11 cellular contexts compared by ENCODE assay signal in genomic region chrX:118627084-118627758, GRCh38.
DNase-seq lines count a peak whose midpoint lies in the region; ATAC-seq, FAIRE-seq and TF ChIP-seq lines count a peak whose summit lies in the region.
"Had no signal": no experiment of that assay in that cellular context is flagged by ENCODE, and none has a peak within 500 bp of the region (broad histone marks: within the 10 kb centered on the region; RNA-seq: fewer than 3 reads in every experiment).

No MANE protein-coding gene starts in this region.

- H3K9me1 ChIP-seq in keratinocyte (ENCODE audit: control insufficient read depth, extremely low read depth, insufficient read depth, low read length) = no peaks in the 10 kb centered on the region

- dilution Hi-C loops in keratinocyte (cut with MboI; ENCODE audit: extremely low pct_ligation_motif_present, low sequenced_read_pairs) = loop anchor here (25.0 kb wide), 1 partner anchor 185 kb away; the partner anchor contains the start of gene ZCCHC12

- H3K4me1 ChIP-seq in keratinocyte (ENCODE audit: control insufficient read depth, extremely low read depth, insufficient read depth, low read length) = no peaks in the 10 kb centered on the region
- H3K4me1 ChIP-seq: left lung had no signal

- no peak overlapping the region for H3K4me3 ChIP-seq in keratinocyte (ENCODE audit: control insufficient read depth in 2 of 3, extremely low read depth in 1 of 3, insufficient read depth in 2 of 3, low read depth in 1 of 3, low read length in 3 of 3)
- H3K4me3 ChIP-seq: left lung had no signal

- H3K9ac ChIP-seq in keratinocyte (ENCODE audit: control insufficient read depth, extremely low read depth, insufficient read depth, low read length) = no peak overlapping the region

- H3K36me3 Mint-ChIP-seq in activated CD4-positive, alpha-beta memory T cell treated with anti-CD3 and anti-CD28 coated beads, Interleukin-2, amount 10 ng/mL, durations not matched to agents 7 days and 5 days (ENCODE audit: low read depth) = peaks cover 23% of the 10 kb centered on the region

- H3K36me3 ChIP-seq in keratinocyte (ENCODE audit: control insufficient read depth in 2 of 2, extremely low read depth in 1 of 2, insufficient read depth in 2 of 2, low read length in 2 of 2) = no peaks in the 10 kb centered on the region

- no peak for ATAC-seq in HG02840 (IDR thresholded peaks at IDR 0.05; ENCODE audit: low FRiP score, unreplicated experiment)
- ATAC-seq: left lung had no signal

- no peaks in the 10 kb centered on the region for H3K27me3 Mint-ChIP-seq in activated CD4-positive, alpha-beta memory T cell treated with anti-CD3 and anti-CD28 coated beads, Interleukin-2, amount 10 ng/mL, durations not matched to agents 7 days and 5 days

- H3K9me3 ChIP-seq in keratinocyte (ENCODE audit: control insufficient read depth, low read depth, low read length) = no peaks in the 10 kb centered on the region
- H3K9me3 ChIP-seq: left lung had no signal

- POLR2A ChIA-PET in activated CD4-positive, alpha-beta memory T cell treated with anti-CD3 and anti-CD28 coated beads, Interleukin-2, amount 10 ng/mL, durations not matched to agents 7 days and 5 days (lab: Charles Lee) = no interaction called here

- no peak overlapping the region for H3K27ac Mint-ChIP-seq in activated CD4-positive, alpha-beta memory T cell treated with anti-CD3 and anti-CD28 coated beads, Interleukin-2, amount 10 ng/mL, durations not matched to agents 7 days and 5 days

- no peaks in the 10 kb centered on the region for H3K9me3 Mint-ChIP-seq in activated CD4-positive, alpha-beta memory T cell treated with anti-CD3 and anti-CD28 coated beads, Interleukin-2, amount 10 ng/mL, durations not matched to agents 7 days and 5 days

- no peak overlapping the region for H2AFZ ChIP-seq in keratinocyte (ENCODE audit: control insufficient read depth, low read length)

- CTCF ChIA-PET in activated CD4-positive, alpha-beta memory T cell treated with anti-CD3 and anti-CD28 coated beads, Interleukin-2, amount 10 ng/mL, durations not matched to agents 7 days and 5 days (lab: Charles Lee) = interaction anchor here (1.2 to 1.5 kb wide), 4 partner anchors 9 to 168 kb away, joined by 3 to 6 read pairs (median 4); no protein-coding TSS in a partner anchor

- H3K4me2 ChIP-seq in keratinocyte (ENCODE audit: control insufficient read depth, extremely low read depth, insufficient read depth, low read depth, low read length) = no peak overlapping the region

- H3K79me2 ChIP-seq in keratinocyte (ENCODE audit: control insufficient read depth, insufficient read depth, low read length) = no peaks in the 10 kb centered on the region

- FAIRE-seq in D721Med (lab: Jason Lieb, UNC) (no peak), H54 (lab: Jason Lieb, UNC) (peak; percentile 20), keratinocyte (lab: Jason Lieb, UNC) (no peak)

- DNase-seq in D721Med (ENCODE audit: insufficient read length, low spot score) (no peak), H54 (ENCODE audit: insufficient read length, low spot score) (no peak), RKO (ENCODE audit: low spot score) (peak; percentile 25), keratinocyte (ENCODE audit: low read depth, low spot score) (no peak), NCI-H2107 (lab: John Stamatoyannopoulos, UW) (no peak), GM19240 (ENCODE audit: insufficient read length, low spot score) (no peak)
- DNase-seq in activated CD4-positive, alpha-beta memory T cell treated with anti-CD3 and anti-CD28 coated beads, Interleukin-2, amount 10 ng/mL, durations not matched to agents 7 days and 5 days = no peak
- DNase-seq: activated naive CD4-positive, alpha-beta T cell treated with anti-CD3 and anti-CD28 coated beads, Interleukin-2, amount 50 U/mL, for 16 hours; left lung; NK-92 treated with Interleukin-12 subunit alpha and Interleukin-12 subunit beta, amount 100 ng/mL, for 24 hours had no signal

- H3K27ac ChIP-seq in keratinocyte (ENCODE audit: control insufficient read depth, insufficient read depth, low read length) = no peak overlapping the region
- H3K27ac ChIP-seq: left lung had no signal

- no peaks in the 10 kb centered on the region for H4K20me1 ChIP-seq in keratinocyte (ENCODE audit: control insufficient read depth, extremely low read depth, insufficient read depth, low read length)

- H3K4me1 Mint-ChIP-seq in activated CD4-positive, alpha-beta memory T cell treated with anti-CD3 and anti-CD28 coated beads, Interleukin-2, amount 10 ng/mL, durations not matched to agents 7 days and 5 days = no peaks in the 10 kb centered on the region

- TF ChIP-seq CTCF in D721Med (IDR thresholded peaks at IDR 0.05; ENCODE audit: insufficient read depth, missing control alignments) (peak; percentile 23), keratinocyte (optimal IDR thresholded peaks at IDR 0.05 in 1 of 3, IDR thresholded peaks at IDR 0.05 in 1 of 3, conservative IDR thresholded peaks at IDR 0.05 in 1 of 3; ENCODE audit: extremely low read depth in 1 of 3, insufficient read depth in 2 of 3, low read length in 3 of 3) (peak; percentile 50 to 53 (median 50))

- no peaks in the 10 kb centered on the region for H3K27me3 ChIP-seq in keratinocyte (ENCODE audit: control insufficient read depth, extremely low read depth, insufficient read depth, low read length)

- no peak overlapping the region for H3K4me3 Mint-ChIP-seq in activated CD4-positive, alpha-beta memory T cell treated with anti-CD3 and anti-CD28 coated beads, Interleukin-2, amount 10 ng/mL, durations not matched to agents 7 days and 5 days

- TF ChIP-seq POLR2A in H54 (IDR thresholded peaks at IDR 0.05; ENCODE audit: low read depth, low read length) = no peak
